Comparison of ENCODE assay signal across 11 cellular contexts in the genomic region with DNA sequence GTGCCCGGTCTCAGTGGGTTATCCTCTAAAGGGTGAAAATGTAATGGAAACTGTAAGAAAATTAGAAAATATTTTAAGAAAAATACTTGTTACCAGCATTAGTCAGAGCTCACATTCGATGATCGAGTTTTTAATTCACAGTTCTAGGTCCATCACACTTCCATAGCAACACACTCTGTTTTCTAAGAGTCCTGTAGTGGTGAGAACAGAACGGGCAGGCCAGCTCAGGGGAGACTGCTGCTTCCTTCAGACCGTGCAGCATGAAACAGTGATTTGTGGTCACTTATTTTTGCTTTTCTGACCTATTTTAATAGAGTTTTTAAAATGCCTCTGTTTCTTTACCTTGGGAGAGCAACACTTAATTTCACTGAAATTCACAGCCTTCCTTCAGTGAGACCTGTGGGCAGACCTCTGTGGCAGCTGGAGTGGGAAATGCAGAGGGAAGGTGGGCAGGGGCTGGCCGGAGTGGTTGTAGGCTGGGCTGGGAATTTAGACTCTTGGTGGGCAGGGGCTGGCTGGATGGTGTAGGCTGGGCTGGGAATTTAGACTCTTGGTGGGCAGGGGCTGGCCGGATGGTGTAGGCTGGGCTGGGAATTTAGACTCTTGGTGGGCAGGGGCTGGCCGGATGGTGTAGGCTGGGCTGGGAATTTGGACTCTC. TPM values are rescaled to one million over a fixed set of nuclear protein-coding genes. Genes with fewer than 3 reads are reported as not detected.
DNase-seq lines count a peak whose midpoint lies in the region; ATAC-seq, FAIRE-seq and TF ChIP-seq lines count a peak whose summit lies in the region.
"Had no signal": no experiment of that assay in that cellular context is flagged by ENCODE, and none has a peak within 500 bp of the region (broad histone marks: within the 10 kb centered on the region; RNA-seq: fewer than 3 reads in every experiment).

No MANE protein-coding gene starts in this region.

- TF ChIP-seq CTCF in astrocyte of the spinal cord (IDR thresholded peaks at IDR 0.05; ENCODE audit: low read depth, low read length) = no peak
- no peak for TF ChIP-seq CTCF in hepatocyte (IDR thresholded peaks at IDR 0.05; ENCODE audit: poor library complexity)

- DNase-seq in HTR-8/SVneo (ENCODE audit: insufficient read length, low spot score) (no peak), astrocyte of the spinal cord (ENCODE audit: low read depth, low spot score) (peak; percentile 43), hepatocyte (ENCODE audit: low spot score) (no peak), NCI-H748 treated with DMSO at 0.1 percent for 48 hours (lab: John Stamatoyannopoulos, UW) (no peak)
- DNase-seq in stimulated activated naive B cell treated with anti-CD40 and anti-IgM and Interleukin-4, amounts not matched to agents 10 μg/mL and 1 μg/mL and 100 μg/mL, for 72 hours = no peak
- DNase-seq in stimulated activated naive CD8-positive, alpha-beta T cell treated with anti-CD3 and anti-CD28 coated beads, Interleukin-15, Interleukin-2, amounts not matched to agents 100 U/mL and 50 U/mL, for 24 hours = no peak
- no peak for DNase-seq in activated CD4-positive, alpha-beta T cell treated with anti-CD3 and anti-CD28 coated beads, Interleukin-2, amount 50 U/mL, for 1 hour
- DNase-seq: NCI-H1105, NCI-H774 had no signal

- FAIRE-seq in HTR-8/SVneo (lab: Jason Lieb, UNC) = peak; percentile 9

- H3K4me1 ChIP-seq in hepatocyte (ENCODE audit: insufficient read depth) = peaks cover 23% of the 10 kb centered on the region

- WGBS in hepatocyte (ENCODE audit: low lambda C conversion rate, missing lambda C conversion rate) = 99% methylated on average over 8 of the region's 8 CpGs

- no peaks in the 10 kb centered on the region for H3K27me3 ChIP-seq in hepatocyte
- H3K27me3 ChIP-seq: left lung had no signal

- H3K4me3 ChIP-seq in astrocyte of the spinal cord (ENCODE audit: low read depth, low read length) = no peak overlapping the region
- H3K4me3 ChIP-seq in hepatocyte = no peak overlapping the region
- H3K4me3 ChIP-seq: left lung had no signal

- H3K27ac Mint-ChIP-seq in stimulated activated naive B cell treated with anti-CD40 and anti-IgM and Interleukin-4, amounts not matched to agents 10 μg/mL and 1 μg/mL and 100 μg/mL, for 72 hours = peak overlapping the region; percentile 47

- no peak overlapping the region for H3K4me2 ChIP-seq in hepatocyte

- H3K4me1 Mint-ChIP-seq in stimulated activated naive B cell treated with anti-CD40 and anti-IgM and Interleukin-4, amounts not matched to agents 10 μg/mL and 1 μg/mL and 100 μg/mL, for 72 hours = peaks cover 44 to 55% of the 10 kb centered on the region in 2 donors

- no peak overlapping the region for H2AFZ ChIP-seq in hepatocyte

- ATAC-seq in stimulated activated naive B cell treated with anti-CD40 and anti-IgM and Interleukin-4, amounts not matched to agents 10 μg/mL and 1 μg/mL and 100 μg/mL, for 72 hours (replicated peaks) = no peak
- ATAC-seq in stimulated activated naive CD8-positive, alpha-beta T cell treated with anti-CD3 and anti-CD28 coated beads, Interleukin-15, Interleukin-2, amounts not matched to agents 100 U/mL and 50 U/mL, for 24 hours = no peak
- no peak for ATAC-seq in GM19452 (IDR thresholded peaks at IDR 0.05; ENCODE audit: unreplicated experiment)
- ATAC-seq: left lung had no signal

- H3K27me3 Mint-ChIP-seq in stimulated activated naive B cell treated with anti-CD40 and anti-IgM and Interleukin-4, amounts not matched to agents 10 μg/mL and 1 μg/mL and 100 μg/mL, for 72 hours = no peaks in the 10 kb centered on the region

- in situ Hi-C loops in astrocyte of the spinal cord (cut with HindIII; ENCODE audit: low sequenced_read_pairs) = no loop called here

- no peaks in the 10 kb centered on the region for H3K36me3 ChIP-seq in hepatocyte (replicated peaks; ENCODE audit: insufficient read depth, low read depth)

- no peaks in the 10 kb centered on the region for H3K9me2 ChIP-seq in hepatocyte (replicated peaks; ENCODE audit: insufficient read depth)

- H3K9me3 ChIP-seq in hepatocyte (ENCODE audit: low read depth) = no peaks in the 10 kb centered on the region
- H3K9me3 ChIP-seq: left lung had no signal

- H4K20me1 ChIP-seq in hepatocyte (ENCODE audit: insufficient read depth, poor library complexity, severe bottlenecking) = peaks cover 28% of the 10 kb centered on the region

- peaks cover 0 to 5% of the 10 kb centered on the region in 2 donors for H3K9me3 Mint-ChIP-seq in stimulated activated naive B cell treated with anti-CD40 and anti-IgM and Interleukin-4, amounts not matched to agents 10 μg/mL and 1 μg/mL and 100 μg/mL, for 72 hours

- H3K27ac ChIP-seq in hepatocyte = peak overlapping the region; percentile 95

- peaks cover 25 to 45% of the 10 kb centered on the region in 2 donors for H3K36me3 Mint-ChIP-seq in stimulated activated naive B cell treated with anti-CD40 and anti-IgM and Interleukin-4, amounts not matched to agents 10 μg/mL and 1 μg/mL and 100 μg/mL, for 72 hours

- no peak overlapping the region for H3K4me3 Mint-ChIP-seq in stimulated activated naive B cell treated with anti-CD40 and anti-IgM and Interleukin-4, amounts not matched to agents 10 μg/mL and 1 μg/mL and 100 μg/mL, for 72 hours

- peaks cover 84% of the 10 kb centered on the region for H3K79me2 ChIP-seq in hepatocyte

RNA-seq across cellular contexts. Expression of a gene that starts 1.5 kb away (rescaled TPM):
- 101 and 109 TPM in 2 replicates for total RNA-seq in hepatocyte
- polyA plus RNA-seq in hepatocyte = 72.3 and 75.0 TPM in 2 replicates

RNA-seq across cellular contexts. Expression of a gene that starts 42.6 kb away (rescaled TPM):
- total RNA-seq in hepatocyte = 46.3 and 48.3 TPM in 2 replicates
- 102 and 126 TPM in 2 replicates for polyA plus RNA-seq in hepatocyte
